20 cellular contexts compared by ENCODE assay signal in the genomic region with DNA sequence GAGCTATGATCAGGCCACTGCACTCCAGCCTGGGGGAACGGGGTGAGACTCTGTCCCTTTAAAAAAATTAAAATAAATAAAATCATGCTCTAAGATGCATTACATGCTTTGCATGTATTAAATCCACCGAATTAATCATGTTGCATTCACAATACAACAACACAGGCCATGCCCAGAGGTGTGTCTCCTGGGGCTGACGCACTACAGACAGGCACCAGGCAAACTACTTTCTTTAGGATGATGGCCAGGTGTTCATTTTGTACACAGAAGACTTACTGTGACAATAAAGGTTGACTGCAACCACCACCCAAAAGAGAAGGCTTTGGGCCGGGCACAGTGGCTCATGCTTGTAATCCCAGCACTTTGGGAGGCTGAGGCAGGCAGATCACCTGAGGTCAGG.
"Had no signal": no experiment of that assay in that cellular context is flagged by ENCODE, and none has a peak within 500 bp of the region (broad histone marks: within the 10 kb centered on the region; RNA-seq: fewer than 3 reads in every experiment).

No MANE protein-coding gene starts in this region.

- H3K4me3 Mint-ChIP-seq: IgD-negative memory B cell had no signal

- H3K27ac Mint-ChIP-seq: IgD-negative memory B cell had no signal

- H3K9me3 Mint-ChIP-seq: IgD-negative memory B cell had no signal

- ATAC-seq: K562 had no signal

- H3K4me1 Mint-ChIP-seq: IgD-negative memory B cell had no signal

- DNase-seq: Kasumi-1, MM.1S, MV-4-11, NCI-H1048, NCI-H1105, NCI-H1417, NCI-H1436 treated with DMSO at 0.1 percent for 48 hours, NCI-H1694, NCI-H187 treated with DMSO at 0.1 percent for 48 hours, NCI-H2029 treated with DMSO at 0.1 percent for 48 hours, NCI-H2107, NCI-H2227 treated with DMSO at 0.1 percent for 48 hours, NCI-H524, NCI-H69, NCI-H774, SHP77, SK-N-SH, SW 1271 had no signal

- H3K36me3 Mint-ChIP-seq: IgD-negative memory B cell had no signal

- H3K27me3 Mint-ChIP-seq: IgD-negative memory B cell had no signal
